In genomic region chr22:21808130-21808529, GRCh38 we compare ENCODE assay signal across 21 cellular contexts. TPM values are rescaled to one million over a fixed set of nuclear protein-coding genes. Genes with fewer than 3 reads are reported as not detected.
A peak's percentile ranks its signal among the peaks of the same experiment; 100 is the strongest.
DNase-seq lines count a peak whose midpoint lies in the region; ATAC-seq, FAIRE-seq and TF ChIP-seq lines count a peak whose summit lies in the region.
"Had no signal": no experiment of that assay in that cellular context is flagged by ENCODE, and none has a peak within 500 bp of the region (broad histone marks: within the 10 kb centered on the region; RNA-seq: fewer than 3 reads in every experiment).

No MANE protein-coding gene starts in this region.

- FAIRE-seq in GM12878 (lab: Jason Lieb, UNC), result peak; percentile 18
- FAIRE-seq: HTR-8/SVneo, RCC 7860 had no signal

- peaks cover 51% of the 10 kb centered on the region for H3K36me3 Mint-ChIP-seq in CD4-positive, alpha-beta T cell (ENCODE audit: low read depth)
- peaks cover 8 to 23% of the 10 kb centered on the region in 2 donors for H3K36me3 Mint-ChIP-seq in naive B cell

- TF ChIP-seq CTCF in CD4-positive, alpha-beta T cell (IDR thresholded peaks at IDR 0.05), result no peak
- TF ChIP-seq CTCF in GM12878 (IDR thresholded peaks at IDR 0.05 in 2 of 3, conservative IDR thresholded peaks at IDR 0.05 in 1 of 3; ENCODE audit: control insufficient read depth in 2 of 3, extremely low read depth in 1 of 3, insufficient read depth in 1 of 3, low read depth in 3 of 3, low read length in 3 of 3) (no peak), GM13977 (IDR thresholded peaks at IDR 0.05; ENCODE audit: extremely low read depth, insufficient read depth, missing control alignments) (no peak)

- no peak overlapping the region for H3K4me3 ChIP-seq in GM12878
- H3K4me3 ChIP-seq: GM23248 had no signal

- CTCF ChIA-PET in CD4-positive, alpha-beta T cell (lab: Charles Lee), result no interaction called here
- CTCF ChIA-PET in GM12878 (lab: Yijun Ruan, JAX), result no interaction called here

- peaks cover 11% of the 10 kb centered on the region for H3K79me2 ChIP-seq in GM12878 (ENCODE audit: control insufficient read depth, insufficient read depth, low read length)

- BruUV-seq in GM12878 (replicated peaks; lab: Mats Ljungman, UMichigan), result no TSS peak

- RAD21 ChIA-PET in GM12878 (lab: Charles Lee; ENCODE audit: unreplicated experiment), result no interaction called here

- DNase-seq in CD4-positive, alpha-beta T cell, result no peak
- DNase-seq in GM12878 (ENCODE audit: low read depth, low spot score), result no peak
- no peak for DNase-seq in naive B cell
- DNase-seq in superior temporal gyrus (ENCODE audit: extremely low spot score), result peak; percentile 6
- DNase-seq in hippocampal formation (lab: John Stamatoyannopoulos, UW), result no peak
- DNase-seq in A172 (ENCODE audit: low spot score), result no peak
- DNase-seq in GM13977 (ENCODE audit: low spot score), result no peak
- DNase-seq: C1 segment of cervical spinal cord, DMS53, HCEC 1CT, NCI-H1694 treated with DMSO at 0.1 percent for 48 hours, NCI-H2107, NCI-H226, NCI-H524 treated with DMSO at 0.1 percent for 48 hours, SHP77 had no signal

- H3K27ac Mint-ChIP-seq in CD4-positive, alpha-beta T cell, result peak overlapping the region; percentile 29
- peak overlapping the region in 4 of 6 donors; percentile 27 to 60 (median 40) for H3K27ac Mint-ChIP-seq in naive B cell

- ATAC-seq in CD4-positive, alpha-beta T cell (ENCODE audit: poor library complexity), result no peak
- ATAC-seq in GM12878, result no peak
- ATAC-seq in naive B cell (ENCODE audit: low read depth in 2 of 2), result no peak

- intact Hi-C loops in CD4-positive, alpha-beta T cell (cut with DNase I, micrococcal nuclease), result no loop called here
- intact Hi-C loops in GM12878 (cut with micrococcal nuclease; ENCODE audit: unreplicated experiment), result no loop called here

- peaks cover 27% of the 10 kb centered on the region for H3K4me1 Mint-ChIP-seq in CD4-positive, alpha-beta T cell (ENCODE audit: low read depth)
- H3K4me1 Mint-ChIP-seq in naive B cell, result peaks cover 20 to 37% (median 30%) of the 10 kb centered on the region in 3 donors

- H3K9me3 Mint-ChIP-seq in CD4-positive, alpha-beta T cell, result no peaks in the 10 kb centered on the region
- no peaks in the 10 kb centered on the region for H3K9me3 Mint-ChIP-seq in naive B cell
- H3K9me3 Mint-ChIP-seq: IgD-negative memory B cell had no signal

- H3K4me3 Mint-ChIP-seq in CD4-positive, alpha-beta T cell, result no peak overlapping the region
- no peak overlapping the region for H3K4me3 Mint-ChIP-seq in naive B cell
- H3K4me3 Mint-ChIP-seq: IgD-negative memory B cell had no signal

- no peaks in the 10 kb centered on the region for H3K27me3 Mint-ChIP-seq in CD4-positive, alpha-beta T cell
- H3K27me3 Mint-ChIP-seq in naive B cell, result no peaks in the 10 kb centered on the region
- H3K27me3 Mint-ChIP-seq: IgD-negative memory B cell had no signal

- POLR2A ChIA-PET in CD4-positive, alpha-beta T cell (lab: Charles Lee), result no interaction called here
- POLR2A ChIA-PET in GM12878 (lab: Charles Lee), result no interaction called here

- H2AFZ ChIP-seq in GM12878 (ENCODE audit: control insufficient read depth, low read depth, low read length), result no peak overlapping the region
- H2AFZ ChIP-seq: GM23248 had no signal

- peaks cover 3 to 18% of the 10 kb centered on the region in 2 experiments; a peak in 2 of 4 replicates for H3K36me3 ChIP-seq in GM12878 (ENCODE audit: control insufficient read depth in 2 of 2, insufficient read depth in 2 of 2, low read length in 1 of 2)

- SMC1A ChIA-PET in GM12878 (lab: Charles Lee; ENCODE audit: uncharacterized antibody, unreplicated experiment), result no interaction called here

- no peak overlapping the region for H3K4me2 ChIP-seq in GM12878 (ENCODE audit: control insufficient read depth, insufficient read depth)
- H3K4me2 ChIP-seq: SK-N-SH had no signal

- no peaks in the 10 kb centered on the region for H3K9me3 ChIP-seq in CD4-positive, alpha-beta T cell (ENCODE audit: control insufficient read depth, low read length)
- peaks cover 1% of the 10 kb centered on the region; the same call in 2 of the 3 replicates for H3K9me3 ChIP-seq in GM12878 (replicated peaks; ENCODE audit: control insufficient read depth, insufficient read depth, low read length)
- H3K9me3 ChIP-seq: SK-N-SH had no signal

- H3K4me1 ChIP-seq in GM12878 (ENCODE audit: control insufficient read depth, insufficient read depth, low read length), result peaks cover 4% of the 10 kb centered on the region

- no peaks in the 10 kb centered on the region for H3K27me3 ChIP-seq in CD4-positive, alpha-beta T cell (ENCODE audit: control insufficient read depth, insufficient read depth, low read length)
- no peaks in the 10 kb centered on the region for H3K27me3 ChIP-seq in GM12878 (replicated peaks in 1 of 2; ENCODE audit: control insufficient read depth in 2 of 2, insufficient read depth in 2 of 2, low read length in 1 of 2)

- TF ChIP-seq EP300 in GM12878 (IDR thresholded peaks at IDR 0.05; ENCODE audit: borderline replicate concordance in 1 of 2, control insufficient read depth in 1 of 2, low read depth in 2 of 2, low read length in 2 of 2), result no peak

- TF ChIP-seq RAD21 in GM12878 (IDR thresholded peaks at IDR 0.05; ENCODE audit: insufficient read depth, low read depth, low read length), result no peak

- in situ Hi-C loops in GM12878 (cut with MboI), result no loop called here
- in situ Hi-C loops in GM13977 (cut with MboI; ENCODE audit: low pct_unique_long_range_greater_than_20kb, low sequenced_read_pairs, unreplicated experiment), result no loop called here

- no peak overlapping the region for H3K9ac ChIP-seq in GM12878 (ENCODE audit: control insufficient read depth, insufficient read depth, low read length)
- H3K9ac ChIP-seq: GM23248, SK-N-SH had no signal

- TF ChIP-seq POLR2A in GM12878 (IDR thresholded peaks at IDR 0.05; ENCODE audit: low read depth, low read length), result no peak

- H4K20me1 ChIP-seq in GM12878 (ENCODE audit: control insufficient read depth, insufficient read depth), result 0 out of 2 replicates have a peak, but pooled peaks cover 2% of the 10 kb centered on the region

- H3K27ac ChIP-seq in CD4-positive, alpha-beta T cell (ENCODE audit: low read depth, low read length), result no peak overlapping the region
- H3K27ac ChIP-seq in GM12878 (ENCODE audit: control insufficient read depth, insufficient read depth), result no peak overlapping the region
- H3K27ac ChIP-seq: GM23248, HL-60 had no signal

TF ChIP-seq in GM12878, 131 proteins besides CTCF, POLR2A, EP300 and RAD21:
- no peak for TF ChIP-seq SMAD5 (IDR thresholded peaks at IDR 0.05; ENCODE audit: low read depth)
- no peak for TF ChIP-seq USF2 (IDR thresholded peaks at IDR 0.05; ENCODE audit: borderline replicate concordance, low read depth, low read length)
- TF ChIP-seq E2F8 (IDR thresholded peaks at IDR 0.05; ENCODE audit: low read depth, partially characterized antibody), result no peak
- TF ChIP-seq STAT3 (IDR thresholded peaks at IDR 0.05; ENCODE audit: low read depth, low read length), result no peak
- no peak for TF ChIP-seq BCL11A (IDR thresholded peaks at IDR 0.05; ENCODE audit: low read depth, low read length)

RNA-seq across cellular contexts. Expression of gene MAPK1, which starts 59.3 kb away (rescaled TPM):
- 10 to 100 TPM; 39.4 to 44.0 TPM for total RNA-seq in CD4-positive, alpha-beta T cell
- total RNA-seq in GM12878 (2013; cell fraction: nucleolus; rRNA removed), result 74.3 and 78.3 TPM in 2 replicates
- total RNA-seq in GM12878 (2014; rRNA removed), result 41.5 and 51.6 TPM in 2 replicates
- total RNA-seq in GM12878 (2014; rRNA removed; fragmentation: Illumina TruSeq; extraction: Trizol), result 53.3 and 63.6 TPM in 2 replicates
- 102 and 105 TPM in 2 replicates for total RNA-seq in GM12878 (2021)
- 21.8 TPM for polyA plus RNA-seq in GM12878 (2011; ENCODE audit: low read depth)
- 118 and 123 TPM in 2 replicates for polyA plus RNA-seq in GM12878 (2011; rRNA removed)
- polyA plus RNA-seq in GM12878 (2011; cell fraction: cytosol; rRNA removed), result 47.2 and 49.6 TPM in 2 replicates
- polyA plus RNA-seq in GM12878 (2011; cell fraction: nucleus; rRNA removed), result 34.8 and 46.6 TPM in 2 replicates
- polyA plus RNA-seq in GM12878 (2012), result 25.6 and 37.4 TPM in 2 replicates
- polyA plus RNA-seq in GM12878 (2014; fragmentation: Illumina TruSeq; extraction: Trizol), result 75.7 and 87.7 TPM in 2 replicates
- polyA plus RNA-seq in GM12878 (2014; fragmentation: Nextera tagmentation; extraction: Ambion mirVana), result 10 to 100 TPM; 12.1 to 19.3 TPM
- 53.2 and 58.6 TPM in 2 replicates for polyA plus RNA-seq in GM12878 (2014; rRNA removed)
- polyA plus RNA-seq in GM12878 (2016; fragmentation: Nextera tagmentation; extraction: Ambion mirVana), result 10 to 100 TPM in 1 of 2 experiments, 1 to 10 TPM in 1; 7.0 to 87.6 TPM
- 47.8 and 94.9 TPM in 2 replicates for polyA minus RNA-seq in GM12878 (2011; rRNA and poly(A)+ RNA removed)
- polyA minus RNA-seq in GM12878 (2011; cell fraction: cytosol; rRNA and poly(A)+ RNA removed), result 17.0 and 27.3 TPM in 2 replicates
- 10.4 and 15.2 TPM in 2 replicates for polyA minus RNA-seq in GM12878 (2011; cell fraction: nucleus; rRNA and poly(A)+ RNA removed)
- 100 to 1,000 TPM in 2 of 6 donors, 10 to 100 TPM in 4; 68.6 to 114 (median 93.2) TPM for polyA plus RNA-seq in naive B cell (ENCODE audit: low read depth in 6 of 6)
- total RNA-seq in A172 (2014; rRNA removed; shearing (Covaris generic)), result 40.6 and 41.2 TPM in 2 replicates
